ENCODE assay signal across 2 cellular contexts in genomic region chr4:107648178-107648991, GRCh38.
TF ChIP-seq lines count a peak whose summit lies in the region.

No MANE protein-coding gene starts in this region.

TF ChIP-seq in HepG2, 621 proteins besides CTCF, POLR2A, EP300 and RAD21:
- peak; percentile 74 to 89 for TF ChIP-seq MAFK (conservative IDR thresholded peaks at IDR 0.05 in 1 of 2, IDR thresholded peaks at IDR 0.05 in 1 of 2; ENCODE audit: low read length in 2 of 2)
- peak; percentile 82 for TF ChIP-seq MAFF (IDR thresholded peaks at IDR 0.05; ENCODE audit: low read depth, low read length)
- TF ChIP-seq JARID2 (CRISPR knock-in tag; IDR thresholded peaks at IDR 0.05; ENCODE audit: insufficient replicate concordance): no peak

TF ChIP-seq in K562, 482 proteins besides CTCF, POLR2A, EP300 and RAD21:
- TF ChIP-seq SMARCC2 (IDR thresholded peaks at IDR 0.05; ENCODE audit: low read depth) (no peak), SMAD4 (CRISPR knock-in tag; conservative IDR thresholded peaks at IDR 0.05) (no peak), MAFK (IDR thresholded peaks at IDR 0.05; ENCODE audit: low read length) (peak; percentile 47; the same call in 1 of the 2 replicates), MAFF (IDR thresholded peaks at IDR 0.05; ENCODE audit: low read length) (peak; percentile 39), ZBTB33 (CRISPR knock-in tag; IDR thresholded peaks at IDR 0.05) (no peak), MAFG (tag; conservative IDR thresholded peaks at IDR 0.05) (0 out of 2 replicates have a peak, but pooled peaks have one; percentile 32), C11orf30 (IDR thresholded peaks at IDR 0.05; ENCODE audit: low read depth) (peak; percentile 60; the same call in 1 of the 2 replicates), ZNF316 (IDR thresholded peaks at IDR 0.05) (peak; percentile 64), ZNF644 (tag; IDR thresholded peaks at IDR 0.05; ENCODE audit: low read depth) (no peak)
